ENCODE assay signal across 18 cellular contexts in genomic region chr14:40362856-40363255, GRCh38.
DNase-seq lines count a peak whose midpoint lies in the region; ATAC-seq and TF ChIP-seq lines count a peak whose summit lies in the region.
"Had no signal": no experiment of that assay in that cellular context is flagged by ENCODE, and none has a peak within 500 bp of the region (broad histone marks: within the 10 kb centered on the region; RNA-seq: fewer than 3 reads in every experiment).

No MANE protein-coding gene starts in this region.

- H3K36me3 Mint-ChIP-seq in GM23338 (ENCODE audit: low read depth): peaks cover 25% of the 10 kb centered on the region
- no peaks in the 10 kb centered on the region for H3K36me3 Mint-ChIP-seq in neural progenitor cell

- WGBS in ectodermal cell, 2 experiments: 50 to 51% methylated on average over 1 of the region's 1 CpG

- H3F3A ChIP-seq in GM23338 (replicated peaks; ENCODE audit: low read depth) (no peaks in the 10 kb centered on the region), neural progenitor cell (ENCODE audit: low read depth) (no peaks in the 10 kb centered on the region)

- DNase-seq in GM23338 (ENCODE audit: low spot score) (peak; percentile 45), iPS-NIHi7 (ENCODE audit: extremely low spot score) (peak; percentile 11), neural progenitor cell (ENCODE audit: low spot score) (peak; percentile 25), right atrium auricular region (ENCODE audit: low spot score) (no peak), G401 (ENCODE audit: low spot score) (no peak)
- DNase-seq in activated CD8-positive, alpha-beta memory T cell treated with anti-CD3 and anti-CD28 coated beads for 24 hours: no peak
- DNase-seq: DMS53, GF-D8, Kasumi-1, NCI-H1105, NCI-H2029, NCI-H526 treated with DMSO at 0.1 percent for 48 hours, SHP77 treated with DMSO at 0.1 percent for 48 hours had no signal

- H3K36me3 ChIP-seq in GM23338 (ENCODE audit: insufficient read depth) (no peaks in the 10 kb centered on the region), ectodermal cell (ENCODE audit: control insufficient read depth, insufficient read depth, low read length) (no peaks in the 10 kb centered on the region), neural progenitor cell (no peaks in the 10 kb centered on the region), right atrium auricular region (no peaks in the 10 kb centered on the region)

- H3K4me2 ChIP-seq in GM23338 (peak overlapping the region; percentile 6; the same call in 1 of the 2 replicates), neural progenitor cell (no peak overlapping the region)

- no peaks in the 10 kb centered on the region for H3K9me2 ChIP-seq in GM23338 (ENCODE audit: insufficient read depth)

- H3K9me3 ChIP-seq in ectodermal cell (ENCODE audit: control insufficient read depth, low read length): no peaks in the 10 kb centered on the region
- H3K9me3 ChIP-seq in neural progenitor cell (ENCODE audit: low read depth): no peaks in the 10 kb centered on the region
- H3K9me3 ChIP-seq in right atrium auricular region: no peaks in the 10 kb centered on the region

- H3K27ac ChIP-seq in GM23338 (ENCODE audit: low read depth) (no peak overlapping the region), ectodermal cell (ENCODE audit: insufficient read depth, low read depth, low read length, poor library complexity, severe bottlenecking) (peak overlapping the region; percentile 50), neural progenitor cell (no peak overlapping the region), right atrium auricular region (no peak overlapping the region)
- H3K27ac ChIP-seq: RWPE1 had no signal

- in situ Hi-C loops in G401 (cut with HindIII; ENCODE audit: low sequenced_read_pairs): no loop called here

- H3K27me3 Mint-ChIP-seq in GM23338 (ENCODE audit: insufficient read depth, low read depth, poor library complexity) (no peaks in the 10 kb centered on the region), neural progenitor cell (ENCODE audit: insufficient read depth, low read depth) (no peaks in the 10 kb centered on the region)

- H3K4me3 ChIP-seq in GM23338 (no peak overlapping the region), ectodermal cell (ENCODE audit: insufficient read depth, low read depth, low read length) (no peak overlapping the region), neural progenitor cell (no peak overlapping the region), right atrium auricular region (no peak overlapping the region)
- H3K4me3 ChIP-seq: K562 had no signal

- no peak overlapping the region for H3K9ac ChIP-seq in neural progenitor cell

- H3K9me3 Mint-ChIP-seq in GM23338 (peaks cover 20% of the 10 kb centered on the region), neural progenitor cell (peaks cover 2% of the 10 kb centered on the region)

- TF ChIP-seq CTCF in GM23338 (conservative IDR thresholded peaks at IDR 0.05; ENCODE audit: low read depth in 2 of 2): no peak
- no peak for TF ChIP-seq CTCF in neural progenitor cell (IDR thresholded peaks at IDR 0.05)
- TF ChIP-seq CTCF in right atrium auricular region (IDR thresholded peaks at IDR 0.05): no peak

- H3K27ac Mint-ChIP-seq in GM23338 (no peak overlapping the region), neural progenitor cell (no peak overlapping the region)

- H3K27me3 ChIP-seq in GM23338 (ENCODE audit: insufficient read depth): no peaks in the 10 kb centered on the region
- H3K27me3 ChIP-seq in ectodermal cell (ENCODE audit: control insufficient read depth, insufficient read depth, low read length, poor library complexity, severe bottlenecking): no peaks in the 10 kb centered on the region
- no peaks in the 10 kb centered on the region for H3K27me3 ChIP-seq in neural progenitor cell
- H3K27me3 ChIP-seq in right atrium auricular region: no peaks in the 10 kb centered on the region

- H3K4me1 ChIP-seq in GM23338 (ENCODE audit: insufficient read depth) (peaks cover 6% of the 10 kb centered on the region; the same call in 1 of the 2 replicates), ectodermal cell (ENCODE audit: control insufficient read depth, insufficient read depth, low read length) (peaks cover 8% of the 10 kb centered on the region), neural progenitor cell (no peaks in the 10 kb centered on the region), right atrium auricular region (no peaks in the 10 kb centered on the region)

- peak; percentile 62; the same call in 2 of the 3 replicates for ATAC-seq in GM23338
- ATAC-seq in GM21619 (IDR thresholded peaks at IDR 0.05; ENCODE audit: unreplicated experiment): no peak
- ATAC-seq: K562, Panc1 had no signal

- H3K79me2 ChIP-seq in GM23338 (replicated peaks; ENCODE audit: insufficient read depth) (no peaks in the 10 kb centered on the region), neural progenitor cell (ENCODE audit: low read depth) (no peaks in the 10 kb centered on the region)

- H3K4me3 Mint-ChIP-seq in GM23338: no peak overlapping the region
- H3K4me3 Mint-ChIP-seq in neural progenitor cell: no peak overlapping the region

- H4K20me1 ChIP-seq in GM23338 (replicated peaks; ENCODE audit: insufficient read depth): no peaks in the 10 kb centered on the region
- no peaks in the 10 kb centered on the region for H4K20me1 ChIP-seq in neural progenitor cell (ENCODE audit: low read depth)

- H3K4me1 Mint-ChIP-seq in GM23338: peaks cover 15% of the 10 kb centered on the region; the same call in 2 of the 3 replicates
- H3K4me1 Mint-ChIP-seq in neural progenitor cell: peaks cover 2% of the 10 kb centered on the region

- H2AFZ ChIP-seq in GM23338: no peak overlapping the region
- H2AFZ ChIP-seq in neural progenitor cell (replicated peaks): no peak overlapping the region

TF ChIP-seq in GM23338, 12 proteins besides CTCF, POLR2A, EP300 and RAD21:
- no peak for TF ChIP-seq NANOG (IDR thresholded peaks at IDR 0.05; ENCODE audit: borderline replicate concordance)
- TF ChIP-seq ZNF114 (CRISPR knock-in tag; IDR thresholded peaks at IDR 0.05): no peak
- TF ChIP-seq JUNB (IDR thresholded peaks at IDR 0.05; ENCODE audit: unreplicated experiment): no peak
- no peak for TF ChIP-seq EZH2phosphoT487 (IDR thresholded peaks at IDR 0.05; ENCODE audit: unreplicated experiment)
- TF ChIP-seq REST (IDR thresholded peaks at IDR 0.05; ENCODE audit: unreplicated experiment): no peak
- TF ChIP-seq STAT1 (IDR thresholded peaks at IDR 0.05; ENCODE audit: unreplicated experiment): no peak
- no peak for TF ChIP-seq POLR2AphosphoS5 (IDR thresholded peaks at IDR 0.05; ENCODE audit: low read depth)

Comparison
In these comparisons a context has a peak if more than half of its experiments do, and no peak if none do; other contexts are left out.
1. DNase-seq: peak in GM23338 (single experiment), iPS-NIHi7 (single experiment) and neural progenitor cell (single experiment); none in right atrium auricular region (single experiment), activated CD8-positive, alpha-beta memory T cell treated with anti-CD3 and anti-CD28 coated beads for 24 hours (single experiment) and G401 (single experiment).